15 cellular contexts compared by ENCODE assay signal in the genomic region with DNA sequence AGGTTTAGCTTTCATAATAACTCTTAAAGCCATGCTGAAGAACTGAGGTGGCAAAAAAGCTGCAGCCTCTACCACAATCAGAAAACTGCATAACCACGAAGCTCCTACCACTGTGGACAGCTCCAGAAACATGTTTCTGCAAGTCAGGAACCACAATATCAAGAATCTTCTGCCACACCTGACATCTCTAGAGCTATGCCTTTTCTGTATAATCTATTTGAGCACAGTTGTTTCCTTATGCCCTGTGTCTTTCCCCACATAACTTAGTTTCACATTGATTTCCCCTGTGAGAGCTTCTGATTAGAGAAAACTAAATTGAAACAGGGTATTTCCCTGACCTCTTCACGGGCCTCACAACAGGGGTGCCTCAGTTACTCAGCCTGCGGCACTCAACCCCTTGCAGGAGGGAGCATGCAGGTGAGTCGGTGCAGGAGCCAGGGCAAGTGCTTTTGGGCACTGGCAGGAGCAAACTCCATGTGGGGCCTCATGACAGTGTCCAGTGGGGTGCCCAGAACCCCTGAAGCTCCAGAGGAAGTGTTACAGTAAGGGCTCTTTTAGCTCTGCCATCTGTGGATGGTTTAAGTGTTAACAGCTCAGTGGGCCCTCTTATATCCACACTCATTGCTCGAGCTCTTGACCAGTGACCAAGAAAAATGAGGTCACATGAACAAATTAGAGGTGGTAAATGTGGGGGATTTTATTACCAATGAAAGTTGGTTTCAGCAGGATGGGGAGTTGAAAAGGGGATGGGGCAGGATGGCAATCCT.
DNase-seq lines count a peak whose midpoint lies in the region; ATAC-seq and TF ChIP-seq lines count a peak whose summit lies in the region.
"Had no signal": no experiment of that assay in that cellular context is flagged by ENCODE, and none has a peak within 500 bp of the region (broad histone marks: within the 10 kb centered on the region; RNA-seq: fewer than 3 reads in every experiment).

No MANE protein-coding gene starts in this region.

- no peaks in the 10 kb centered on the region for H3K27me3 ChIP-seq in gastrocnemius medialis
- H3K27me3 ChIP-seq in right atrium auricular region: no peaks in the 10 kb centered on the region
- H3K27me3 ChIP-seq in suprapubic skin: no peaks in the 10 kb centered on the region
- H3K27me3 ChIP-seq: pancreas had no signal

- in situ Hi-C loops in gastrocnemius medialis (cut with MboI; ENCODE audit: low sequenced_read_pairs in 4 of 4): no loop called here

- CTCF ChIA-PET in OCI-LY7 (lab: Charles Lee; ENCODE audit: unreplicated experiment): interaction anchor here (0.6 to 0.7 kb wide), 2 partner anchors 22 to 28 kb away, joined by 3 read pairs; no protein-coding TSS in a partner anchor

- intact Hi-C loops in gastrocnemius medialis (cut with DNase I; ENCODE audit: low total_unique reads) (no loop called here), OCI-LY7 (cut with micrococcal nuclease; ENCODE audit: unreplicated experiment) (no loop called here)

- no peaks in the 10 kb centered on the region for H3K9me3 ChIP-seq in gastrocnemius medialis
- no peaks in the 10 kb centered on the region for H3K9me3 ChIP-seq in right atrium auricular region
- H3K9me3 ChIP-seq in OCI-LY7 (ENCODE audit: low read length): peaks cover 55% of the 10 kb centered on the region
- H3K9me3 ChIP-seq in suprapubic skin: no peaks in the 10 kb centered on the region
- H3K9me3 ChIP-seq: pancreas had no signal

- H3K4me1 ChIP-seq in gastrocnemius medialis (no peaks in the 10 kb centered on the region), right atrium auricular region (no peaks in the 10 kb centered on the region), OCI-LY7 (ENCODE audit: insufficient read depth, low read length, poor library complexity, severe bottlenecking) (peaks cover 12% of the 10 kb centered on the region), suprapubic skin (no peaks in the 10 kb centered on the region)
- H3K4me1 ChIP-seq: pancreas had no signal

- H3K27ac ChIP-seq in gastrocnemius medialis: no peak overlapping the region
- no peak overlapping the region for H3K27ac ChIP-seq in right atrium auricular region
- H3K27ac ChIP-seq in OCI-LY7 (ENCODE audit: low read depth, low read length, poor library complexity, severe bottlenecking): no peak overlapping the region
- no peak overlapping the region for H3K27ac ChIP-seq in suprapubic skin
- H3K27ac ChIP-seq: pancreas had no signal

- no TSS peak for BruUV-seq in OCI-LY7 (replicated peaks; lab: Mats Ljungman, UMichigan)

- no peaks in the 10 kb centered on the region for H3K9me2 ChIP-seq in OCI-LY7 (ENCODE audit: insufficient read depth, low read length)

- H3K36me3 ChIP-seq in gastrocnemius medialis (no peaks in the 10 kb centered on the region), right atrium auricular region (no peaks in the 10 kb centered on the region), OCI-LY7 (ENCODE audit: insufficient read depth, low read length) (peaks cover 30% of the 10 kb centered on the region), suprapubic skin (no peaks in the 10 kb centered on the region)
- H3K36me3 ChIP-seq: pancreas had no signal

- no peak overlapping the region for H3K4me2 ChIP-seq in OCI-LY7 (ENCODE audit: low read length)

- TF ChIP-seq CTCF in epithelial cell of esophagus (IDR thresholded peaks at IDR 0.05; ENCODE audit: insufficient read depth, low read depth, low read length, missing control alignments) (no peak), gastrocnemius medialis (IDR thresholded peaks at IDR 0.05 in 4 of 5, conservative IDR thresholded peaks at IDR 0.05 in 1 of 5) (no peak), right atrium auricular region (IDR thresholded peaks at IDR 0.05) (no peak), OCI-LY7 (conservative IDR thresholded peaks at IDR 0.05; ENCODE audit: low read length) (no peak), suprapubic skin (IDR thresholded peaks at IDR 0.05) (no peak)

- 59% methylated on average over 5 of the region's 5 CpGs for WGBS in suprapubic skin

- TF ChIP-seq POLR2A in gastrocnemius medialis (IDR thresholded peaks at IDR 0.05) (no peak), suprapubic skin (IDR thresholded peaks at IDR 0.05) (no peak)

- H2AFZ ChIP-seq in OCI-LY7 (ENCODE audit: low read length): no peak overlapping the region; the same call in 1 of the 2 replicates

- POLR2A ChIA-PET in OCI-LY7 (lab: Charles Lee): interaction anchor here (0.7 to 2.9 kb wide), 15 partner anchors 9 to 408 kb away, joined by 3 to 13 read pairs (median 4); no protein-coding TSS in a partner anchor

- no peaks in the 10 kb centered on the region for H3K79me2 ChIP-seq in OCI-LY7 (ENCODE audit: insufficient read depth, low read depth, low read length)

- no peak for TF ChIP-seq EP300 in suprapubic skin (IDR thresholded peaks at IDR 0.05)

- ATAC-seq in GM18907 (IDR thresholded peaks at IDR 0.05; ENCODE audit: unreplicated experiment) (peak; percentile 75), GM21529 (IDR thresholded peaks at IDR 0.05; ENCODE audit: unreplicated experiment) (peak; percentile 81), HG03139 (IDR thresholded peaks at IDR 0.05; ENCODE audit: unreplicated experiment) (peak; percentile 76), gastrocnemius medialis (no peak)
- ATAC-seq: pancreas had no signal

- H4K20me1 ChIP-seq in OCI-LY7 (ENCODE audit: insufficient read depth, low read length): no peaks in the 10 kb centered on the region

- no peak overlapping the region for H3K4me3 ChIP-seq in epithelial cell of esophagus (ENCODE audit: low read length)
- H3K4me3 ChIP-seq in gastrocnemius medialis: no peak overlapping the region
- no peak overlapping the region for H3K4me3 ChIP-seq in right atrium auricular region
- H3K4me3 ChIP-seq in OCI-LY7 (ENCODE audit: low read depth, low read length, poor library complexity, severe bottlenecking): no peak overlapping the region
- no peak overlapping the region for H3K4me3 ChIP-seq in suprapubic skin
- H3K4me3 ChIP-seq: pancreas had no signal

- peak; percentile 59 for DNase-seq in epithelial cell of esophagus (ENCODE audit: low read depth)
- no peak for DNase-seq in gastrocnemius medialis
- DNase-seq in right atrium auricular region (ENCODE audit: low spot score): no peak
- no peak for DNase-seq in OCI-LY7 (ENCODE audit: low spot score)
- no peak for DNase-seq in suprapubic skin (ENCODE audit: low spot score in 2 of 2)
- DNase-seq: activated CD4-positive, alpha-beta T cell treated with anti-CD3 and anti-CD28 coated beads, Interleukin-2, amount 50 U/mL, for 48 hours; CD8-positive, alpha-beta memory T cell; effector CD4-positive, alpha-beta T cell; NCI-H524 treated with DMSO at 0.1 percent for 48 hours; stimulated activated CD4-positive, alpha-beta T cell treated with anti-CD3 and anti-CD28 coated beads, Interleukin-4, amount 100 ng/mL, for 24 hours; substantia nigra had no signal

Comparison
In these comparisons a context has a peak if more than half of its experiments do, and no peak if none do; other contexts are left out.
1. ATAC-seq: peak in GM18907 (single experiment), GM21529 (single experiment) and HG03139 (single experiment); none in gastrocnemius medialis (0 of 2).